ENCODE assay signal across 24 cellular contexts in genomic region chr12:29614926-29615325, GRCh38.
"Had no signal": no experiment of that assay in that cellular context is flagged by ENCODE, and none has a peak within 500 bp of the region (broad histone marks: within the 10 kb centered on the region; RNA-seq: fewer than 3 reads in every experiment).

No MANE protein-coding gene starts in this region.

- H3K27ac ChIP-seq: brain microvascular endothelial cell, neutrophil, WERI-Rb-1 had no signal

- DNase-seq: activated CD4-positive, alpha-beta memory T cell treated with anti-CD3 and anti-CD28 coated beads for 36 hours; activated CD4-positive, alpha-beta T cell treated with anti-CD3 and anti-CD28 coated beads for 36 hours; activated effector memory CD4-positive, alpha-beta T cell treated with anti-CD3 and anti-CD28 coated beads, Interleukin-2, amount 50 U/mL, for 16 hours; activated T-cell treated with anti-CD3 and anti-CD28 coated beads, Interleukin-2, amount 50 U/mL, for 4 hours; amniotic stem cell; brain microvascular endothelial cell; cortex of kidney; effector memory CD4-positive, alpha-beta T cell; foreskin melanocyte; head of caudate nucleus; kidney glomerular epithelial cell; left ventricle myocardium superior; mesenchymal stem cell; naive thymus-derived CD8-positive, alpha-beta T cell; stimulated activated CD4-positive, alpha-beta T cell treated with anti-CD3 and anti-CD28 coated beads, Interleukin-15, amount 100 ng/mL, for 24 hours; stimulated activated CD4-positive, alpha-beta T cell treated with anti-CD3 and anti-CD28 coated beads, Interleukin-4, amount 100 ng/mL, for 24 hours; stimulated activated naive CD4-positive, alpha-beta T cell; substantia nigra; WERI-Rb-1 had no signal

- H3K9me3 Mint-ChIP-seq: activated CD4-positive, alpha-beta memory T cell treated with anti-CD3 and anti-CD28 coated beads for 36 hours; activated naive CD4-positive, alpha-beta T cell treated with anti-CD3 and anti-CD28 coated beads, Interleukin-2, amount 50 U/mL, for 72 hours; activated T-cell treated with anti-CD3 and anti-CD28 coated beads, Interleukin-2, amount 50 U/mL, for 4 hours; central memory CD8-positive, alpha-beta T cell; naive thymus-derived CD8-positive, alpha-beta T cell had no signal

- H3K27ac Mint-ChIP-seq: activated CD4-positive, alpha-beta memory T cell treated with anti-CD3 and anti-CD28 coated beads for 36 hours; activated CD4-positive, alpha-beta T cell treated with anti-CD3 and anti-CD28 coated beads for 36 hours; activated naive CD4-positive, alpha-beta T cell treated with anti-CD3 and anti-CD28 coated beads, Interleukin-2, amount 50 U/mL, for 72 hours; naive thymus-derived CD8-positive, alpha-beta T cell; type B pancreatic cell had no signal

- H3K36me3 Mint-ChIP-seq: activated CD4-positive, alpha-beta memory T cell treated with anti-CD3 and anti-CD28 coated beads for 36 hours; activated naive CD4-positive, alpha-beta T cell treated with anti-CD3 and anti-CD28 coated beads, Interleukin-2, amount 50 U/mL, for 72 hours; naive thymus-derived CD8-positive, alpha-beta T cell had no signal

- H3K4me3 Mint-ChIP-seq: activated CD4-positive, alpha-beta memory T cell treated with anti-CD3 and anti-CD28 coated beads for 36 hours; activated CD4-positive, alpha-beta T cell treated with anti-CD3 and anti-CD28 coated beads for 36 hours; activated T-cell treated with anti-CD3 and anti-CD28 coated beads, Interleukin-2, amount 50 U/mL, for 4 hours; central memory CD8-positive, alpha-beta T cell; naive thymus-derived CD8-positive, alpha-beta T cell; type B pancreatic cell had no signal

- H3K27me3 Mint-ChIP-seq: type B pancreatic cell had no signal

- H3K9me3 ChIP-seq: neutrophil had no signal

- H3K4me1 Mint-ChIP-seq: central memory CD8-positive, alpha-beta T cell; naive thymus-derived CD8-positive, alpha-beta T cell had no signal

- H3K27me3 ChIP-seq: brain microvascular endothelial cell, neutrophil had no signal

- H3K36me3 ChIP-seq: brain microvascular endothelial cell, neutrophil, WERI-Rb-1 had no signal

- H3K4me3 ChIP-seq: skin epidermis had no signal
